Comparison of ENCODE assay signal across 14 cellular contexts in the genomic region with DNA sequence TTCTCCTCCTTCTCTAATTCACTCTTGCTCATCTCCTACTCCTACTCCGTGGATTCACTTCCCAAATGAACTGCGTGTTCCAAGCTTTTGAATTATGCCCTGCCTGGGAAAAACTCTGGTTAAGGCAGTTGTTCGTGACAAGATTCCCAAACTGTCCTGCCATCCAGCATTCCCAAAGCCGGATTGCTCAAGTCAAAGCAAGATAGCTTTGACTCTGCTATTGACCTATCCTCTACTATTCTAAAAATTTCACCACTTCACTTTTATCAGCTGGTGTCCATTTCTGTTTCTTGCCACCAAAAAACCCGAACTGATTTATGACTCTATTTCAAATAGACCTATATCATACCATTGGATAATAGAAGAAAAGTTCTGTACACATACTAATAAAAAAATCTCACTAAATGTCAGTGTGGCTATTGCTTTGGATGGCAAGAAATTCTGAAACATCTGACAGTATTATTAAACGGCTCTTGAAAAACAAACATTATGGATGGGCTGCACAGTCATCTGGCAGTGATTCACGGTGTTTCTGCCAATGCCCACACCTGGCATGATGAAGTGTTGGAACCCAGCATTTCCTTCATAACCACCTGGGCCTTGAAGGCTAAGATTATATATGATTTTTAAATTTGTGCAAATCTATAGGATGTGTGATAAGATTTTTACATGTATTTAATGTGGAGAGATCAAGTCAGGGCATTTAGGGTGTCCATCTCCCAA.
DNase-seq lines count a peak whose midpoint lies in the region; ATAC-seq and TF ChIP-seq lines count a peak whose summit lies in the region.
"Had no signal": no experiment of that assay in that cellular context is flagged by ENCODE, and none has a peak within 500 bp of the region (broad histone marks: within the 10 kb centered on the region; RNA-seq: fewer than 3 reads in every experiment).

No MANE protein-coding gene starts in this region.

- POLR2A ChIA-PET in PC-3 (lab: Charles Lee; ENCODE audit: unreplicated experiment) = no interaction called here

- H3K27me3 ChIP-seq in MG63 (no peaks in the 10 kb centered on the region), PC-3 (ENCODE audit: low read length) (no peaks in the 10 kb centered on the region), prostate gland (replicated peaks; ENCODE audit: insufficient read depth) (no peaks in the 10 kb centered on the region), smooth muscle cell (ENCODE audit: low read depth) (no peaks in the 10 kb centered on the region)

- H3F3A ChIP-seq in PC-3 (ENCODE audit: low read length, unreplicated experiment) (no peaks in the 10 kb centered on the region), smooth muscle cell (ENCODE audit: low read depth) (no peaks in the 10 kb centered on the region)

- intact Hi-C loops in PC-3 (cut with micrococcal nuclease) (no loop called here), prostate gland (cut with DNase I) (no loop called here)

- H3K4me2 ChIP-seq in PC-3 (ENCODE audit: low read length) = no peak overlapping the region
- H3K4me2 ChIP-seq in smooth muscle cell = no peak overlapping the region
- H3K4me2 ChIP-seq: A549 had no signal

- H3K4me3 ChIP-seq in MG63 (no peak overlapping the region), PC-3 (ENCODE audit: low read length) (no peak overlapping the region), epithelial cell of esophagus (ENCODE audit: low read length) (no peak overlapping the region), prostate gland (no peak overlapping the region), smooth muscle cell (no peak overlapping the region)
- H3K4me3 ChIP-seq: A549, GM23248 had no signal

- H3K9ac ChIP-seq in PC-3 (ENCODE audit: low read length) (no peak overlapping the region), smooth muscle cell (ENCODE audit: low read depth) (no peak overlapping the region)
- H3K9ac ChIP-seq: GM23248 had no signal

- TF ChIP-seq CTCF in PC-3 (conservative IDR thresholded peaks at IDR 0.05; ENCODE audit: low read depth, low read length) = no peak
- no peak for TF ChIP-seq CTCF in epithelial cell of esophagus (IDR thresholded peaks at IDR 0.05; ENCODE audit: insufficient read depth, low read depth, low read length, missing control alignments)
- TF ChIP-seq CTCF in prostate gland (IDR thresholded peaks at IDR 0.05) = no peak
- TF ChIP-seq CTCF in smooth muscle cell (IDR thresholded peaks at IDR 0.05; ENCODE audit: borderline replicate concordance, insufficient read depth, poor library complexity, severe bottlenecking) = no peak

- H3K9me3 ChIP-seq in MG63 (no peaks in the 10 kb centered on the region), PC-3 (ENCODE audit: low read length) (no peaks in the 10 kb centered on the region), prostate gland (no peaks in the 10 kb centered on the region), smooth muscle cell (replicated peaks; ENCODE audit: low read depth) (no peaks in the 10 kb centered on the region)
- H3K9me3 ChIP-seq: A549 had no signal

- H2AFZ ChIP-seq in PC-3 (ENCODE audit: low read length) (no peak overlapping the region), smooth muscle cell (ENCODE audit: low read depth) (no peak overlapping the region)
- H2AFZ ChIP-seq: GM23248 had no signal

- no peak overlapping the region for H3K27ac ChIP-seq in PC-3 (ENCODE audit: low read length)
- H3K27ac ChIP-seq in prostate gland = no peak overlapping the region
- H3K27ac ChIP-seq in smooth muscle cell (ENCODE audit: low read depth) = no peak overlapping the region
- H3K27ac ChIP-seq: GM23248 had no signal

- no TSS peak for BruUV-seq in PC-3 (replicated peaks; lab: Mats Ljungman, UMichigan)

- DNase-seq in MG63 = peak; percentile 13
- peak; percentile 64 for DNase-seq in PC-3
- DNase-seq in epithelial cell of esophagus (ENCODE audit: low read depth) = peak; percentile 83
- peak; percentile 17 for DNase-seq in prostate gland (ENCODE audit: low spot score)
- no peak for DNase-seq in smooth muscle cell (lab: John Stamatoyannopoulos, UW; ENCODE audit: unreplicated experiment)
- DNase-seq: CD8-positive, alpha-beta T cell; COR-L47; DMS153; DND-41; GM23248 had no signal

- 44% methylated on average over 7 of the region's 7 CpGs for WGBS in prostate gland
- WGBS in smooth muscle cell (ENCODE audit: low lambda C conversion rate) = 88% methylated on average over 7 of the region's 7 CpGs

- H3K9me2 ChIP-seq in PC-3 (replicated peaks; ENCODE audit: low read length) = no peaks in the 10 kb centered on the region

- ATAC-seq in PC-3 = peak; percentile 80
- ATAC-seq in HG03521 (IDR thresholded peaks at IDR 0.05; ENCODE audit: unreplicated experiment) = no peak
- no peak for ATAC-seq in HG02885 (IDR thresholded peaks at IDR 0.05; ENCODE audit: poor library complexity, unreplicated experiment)
- ATAC-seq: A549; CD8-positive, alpha-beta T cell; HCT116 had no signal

- H3K36me3 ChIP-seq in MG63 = no peaks in the 10 kb centered on the region
- H3K36me3 ChIP-seq in PC-3 (ENCODE audit: low read depth, low read length) = no peaks in the 10 kb centered on the region
- no peaks in the 10 kb centered on the region for H3K36me3 ChIP-seq in prostate gland
- H3K36me3 ChIP-seq in smooth muscle cell (ENCODE audit: low read depth) = no peaks in the 10 kb centered on the region

- H3K4me1 ChIP-seq in PC-3 (ENCODE audit: insufficient read depth, low read length) = peaks cover 17% of the 10 kb centered on the region
- H3K4me1 ChIP-seq in prostate gland (replicated peaks) = no peaks in the 10 kb centered on the region
- H3K4me1 ChIP-seq in smooth muscle cell (ENCODE audit: low read depth) = no peaks in the 10 kb centered on the region

- CTCF ChIA-PET in PC-3 (lab: Charles Lee) = no interaction called here

- H3K79me2 ChIP-seq in PC-3 (ENCODE audit: low read length) (no peaks in the 10 kb centered on the region), smooth muscle cell (ENCODE audit: low read depth) (no peaks in the 10 kb centered on the region)

- no peaks in the 10 kb centered on the region for H4K20me1 ChIP-seq in PC-3 (ENCODE audit: low read length)
- no peaks in the 10 kb centered on the region for H4K20me1 ChIP-seq in smooth muscle cell (ENCODE audit: low read depth)

- no peak for TF ChIP-seq POLR2A in prostate gland (IDR thresholded peaks at IDR 0.05)
